Comparison of ENCODE assay signal across 34 cellular contexts in genomic region chr15:62419206-62419605, GRCh38.
"Had no signal": no experiment of that assay in that cellular context is flagged by ENCODE, and none has a peak within 500 bp of the region (broad histone marks: within the 10 kb centered on the region; RNA-seq: fewer than 3 reads in every experiment).

No MANE protein-coding gene starts in this region.

- H3K4me3 Mint-ChIP-seq: activated CD4-positive, alpha-beta T cell treated with anti-CD3 and anti-CD28 coated beads, Interleukin-2, amount 10 ng/mL, durations not matched to agents 24 days and 14 days; activated CD8-positive, alpha-beta T cell treated with anti-CD3 and anti-CD28 coated beads for 36 hours; activated naive CD4-positive, alpha-beta T cell treated with anti-CD3 and anti-CD28 coated beads, Interleukin-2, amount 50 U/mL, for 24 hours; activated naive CD8-positive, alpha-beta T cell treated with anti-CD3 and anti-CD28 coated beads, Interleukin-2, amount 10 ng/mL, durations not matched to agents 7 days and 5 days; activated T-cell treated with anti-CD3 and anti-CD28 coated beads, Interleukin-2, amount 50 U/mL, for 24 hours; brain had no signal

- ATAC-seq: activated CD8-positive, alpha-beta T cell treated with anti-CD3 and anti-CD28 coated beads for 36 hours; PC-3 had no signal

- H3K36me3 ChIP-seq: WERI-Rb-1 had no signal

- H3K27ac Mint-ChIP-seq: activated CD4-positive, alpha-beta T cell treated with anti-CD3 and anti-CD28 coated beads, Interleukin-2, amount 10 ng/mL, durations not matched to agents 24 days and 14 days; activated CD8-positive, alpha-beta T cell treated with anti-CD3 and anti-CD28 coated beads for 36 hours; activated naive CD4-positive, alpha-beta T cell treated with anti-CD3 and anti-CD28 coated beads, Interleukin-2, amount 50 U/mL, for 24 hours; activated naive CD8-positive, alpha-beta T cell treated with anti-CD3 and anti-CD28 coated beads, Interleukin-2, amount 10 ng/mL, durations not matched to agents 7 days and 5 days; activated T-cell treated with anti-CD3 and anti-CD28 coated beads, Interleukin-2, amount 50 U/mL, for 24 hours; activated T-helper 2 cell treated with anti-CD3 and anti-CD28 coated beads, Interferon-gamma antibody, Interleukin-2, Interleukin-4, amounts not matched to agents 10 μg/mL and 5 μg/mL and 100 μg/mL, durations not matched to agents 14 hours and 24 hours and 36 hours; brain had no signal

- DNase-seq: activated CD4-positive, alpha-beta T cell treated with anti-CD3 and anti-CD28 coated beads, Interleukin-2, amount 10 ng/mL, durations not matched to agents 24 days and 14 days; activated CD4-positive, alpha-beta T cell treated with anti-CD3 and anti-CD28 coated beads, Interleukin-2, amount 50 U/mL, for 4 hours; activated CD8-positive, alpha-beta T cell treated with anti-CD3 and anti-CD28 coated beads for 36 hours; activated gamma-delta T cell; activated naive CD4-positive, alpha-beta T cell treated with Interleukin-2 at 50 U/mL for 16 hours; activated naive CD8-positive, alpha-beta T cell treated with anti-CD3 and anti-CD28 coated beads, Interleukin-2, amount 10 ng/mL, durations not matched to agents 7 days and 5 days; activated T-cell treated with anti-CD3 and anti-CD28 coated beads, Interleukin-2, amount 50 U/mL, for 24 hours; amygdala; caudate nucleus; Kasumi-1; KG1; MM.1S; MV-4-11; NCI-H1092; NCI-H1417; NCI-H146; NCI-H187; NCI-H2029 treated with DMSO at 0.1 percent for 48 hours; NCI-H2107; NCI-H2171; NCI-H510A; NCI-H526; NCI-H748 treated with DMSO at 0.1 percent for 48 hours; NK-92 treated with Interleukin-12 subunit alpha and Interleukin-12 subunit beta, amount 100 ng/mL, for 24 hours; PC-3; Right ventricle myocardium superior; SW 1271; T-helper 1 cell; T-helper 2 cell; T-helper 9 cell; WERI-Rb-1 had no signal

- H3K9me3 Mint-ChIP-seq: activated CD4-positive, alpha-beta T cell treated with anti-CD3 and anti-CD28 coated beads, Interleukin-2, amount 10 ng/mL, durations not matched to agents 24 days and 14 days; activated CD8-positive, alpha-beta T cell treated with anti-CD3 and anti-CD28 coated beads for 36 hours; activated naive CD4-positive, alpha-beta T cell treated with anti-CD3 and anti-CD28 coated beads, Interleukin-2, amount 50 U/mL, for 24 hours; activated T-cell treated with anti-CD3 and anti-CD28 coated beads, Interleukin-2, amount 50 U/mL, for 24 hours; activated T-helper 2 cell treated with anti-CD3 and anti-CD28 coated beads, Interferon-gamma antibody, Interleukin-2, Interleukin-4, amounts not matched to agents 10 μg/mL and 5 μg/mL and 100 μg/mL, durations not matched to agents 14 hours and 24 hours and 36 hours had no signal

- H3K4me1 Mint-ChIP-seq: activated CD4-positive, alpha-beta T cell treated with anti-CD3 and anti-CD28 coated beads, Interleukin-2, amount 10 ng/mL, durations not matched to agents 24 days and 14 days; activated naive CD4-positive, alpha-beta T cell treated with anti-CD3 and anti-CD28 coated beads, Interleukin-2, amount 50 U/mL, for 24 hours had no signal

- H3K27ac ChIP-seq: WERI-Rb-1 had no signal

- H3K27me3 Mint-ChIP-seq: activated naive CD4-positive, alpha-beta T cell treated with anti-CD3 and anti-CD28 coated beads, Interleukin-2, amount 50 U/mL, for 24 hours; activated naive CD8-positive, alpha-beta T cell treated with anti-CD3 and anti-CD28 coated beads, Interleukin-2, amount 10 ng/mL, durations not matched to agents 7 days and 5 days had no signal

- H3K36me3 Mint-ChIP-seq: activated naive CD4-positive, alpha-beta T cell treated with anti-CD3 and anti-CD28 coated beads, Interleukin-2, amount 50 U/mL, for 24 hours; activated naive CD8-positive, alpha-beta T cell treated with anti-CD3 and anti-CD28 coated beads, Interleukin-2, amount 10 ng/mL, durations not matched to agents 7 days and 5 days had no signal
